Comparison of ENCODE assay signal across 28 cellular contexts in the genomic region with DNA sequence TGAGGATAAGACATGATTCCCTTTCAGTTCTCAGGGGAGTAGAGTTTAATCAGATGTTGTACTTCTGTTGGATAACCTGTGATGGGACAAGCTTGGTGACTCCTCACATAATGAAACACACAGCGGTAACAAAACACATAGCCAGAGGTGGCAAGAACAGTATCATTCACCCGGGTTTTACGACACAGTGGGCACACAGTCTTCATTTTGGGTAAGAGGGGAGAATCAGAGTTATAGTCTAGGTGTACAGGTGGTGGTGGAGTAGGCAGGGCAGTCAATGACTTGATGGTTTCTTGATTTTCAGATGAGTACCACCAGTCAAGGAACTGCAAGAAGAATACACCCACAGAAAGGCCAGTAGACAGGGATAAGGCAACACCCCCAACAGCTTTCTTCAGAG. TPM values are rescaled to one million over a fixed set of nuclear protein-coding genes. Genes with fewer than 3 reads are reported as not detected.
A peak's percentile ranks its signal among the peaks of the same experiment; 100 is the strongest.
DNase-seq lines count a peak whose midpoint lies in the region; ATAC-seq lines count a peak whose summit lies in the region.
"Had no signal": no experiment of that assay in that cellular context is flagged by ENCODE, and none has a peak within 500 bp of the region (broad histone marks: within the 10 kb centered on the region; RNA-seq: fewer than 3 reads in every experiment).

No MANE protein-coding gene starts in this region.

- peaks cover 15% of the 10 kb centered on the region for H3K4me1 ChIP-seq in CD8-positive, alpha-beta memory T cell (ENCODE audit: insufficient read depth, low read length)
- H3K4me1 ChIP-seq in naive thymus-derived CD4-positive, alpha-beta T cell (ENCODE audit: control insufficient read depth in 2 of 2, insufficient read depth in 2 of 2, low read length in 2 of 2) = peaks cover 5 to 12% of the 10 kb centered on the region in 2 donors

- no peak for DNase-seq in activated CD4-positive, alpha-beta T cell treated with anti-CD3 and anti-CD28 coated beads for 36 hours
- DNase-seq in activated CD4-positive, alpha-beta T cell treated with anti-CD3 and anti-CD28 coated beads for 48 hours = no peak
- no peak for DNase-seq in CD8-positive, alpha-beta memory T cell
- DNase-seq in activated naive CD8-positive, alpha-beta T cell treated with anti-CD3 and anti-CD28 coated beads for 36 hours = no peak
- no peak for DNase-seq in naive thymus-derived CD4-positive, alpha-beta T cell
- no peak for DNase-seq in T-helper 2 cell
- no peak for DNase-seq in DMS 273 (lab: John Stamatoyannopoulos, UW; ENCODE audit: unreplicated experiment)
- DNase-seq: activated CD8-positive, alpha-beta memory T cell treated with anti-CD3 and anti-CD28 coated beads, Interleukin-2, amount 10 ng/mL, durations not matched to agents 7 days and 5 days; DMS153; dorsolateral prefrontal cortex; midbrain; NCI-H1417 treated with DMSO at 0.1 percent for 48 hours; NCI-H2107; NCI-H748 treated with DMSO at 0.1 percent for 48 hours; pancreas; SK-N-SH; stimulated activated CD4-positive, alpha-beta T cell treated with anti-CD3 and anti-CD28 coated beads, Interleukin-2, amount 100 ng/mL, for 24 hours; T-helper 17 cell; upper lobe of left lung had no signal

- CTCF ChIA-PET in activated CD4-positive, alpha-beta T cell treated with anti-CD3 and anti-CD28 coated beads for 36 hours (lab: Charles Lee) = interaction anchor here (0.7 to 1.5 kb wide), 2 partner anchors 22 to 334 kb away, joined by 3 to 5 read pairs; no protein-coding TSS in a partner anchor
- CTCF ChIA-PET in CD8-positive, alpha-beta memory T cell (lab: Charles Lee) = interaction anchor here (0.9 kb wide), 1 partner anchor 21 kb away, joined by 3 read pairs; no protein-coding TSS in a partner anchor
- CTCF ChIA-PET in naive thymus-derived CD4-positive, alpha-beta T cell (lab: Charles Lee) = interaction anchor here (0.7 kb wide), 1 partner anchor 262 kb away, joined by 3 read pairs; no protein-coding TSS in a partner anchor

- intact Hi-C loops in activated CD4-positive, alpha-beta T cell treated with anti-CD3 and anti-CD28 coated beads for 36 hours (cut with DNase I, micrococcal nuclease) = loop anchor here (5.0 kb wide), 2 partner anchors 333 to 488 kb away; a partner anchor contains a TSS
- intact Hi-C loops in naive thymus-derived CD4-positive, alpha-beta T cell (cut with micrococcal nuclease) = loop anchor here (5.0 kb wide), 2 partner anchors 88 to 263 kb away; no protein-coding TSS in a partner anchor

- peaks cover 17% of the 10 kb centered on the region for H3K36me3 Mint-ChIP-seq in activated CD4-positive, alpha-beta T cell treated with anti-CD3 and anti-CD28 coated beads for 36 hours (ENCODE audit: low read depth)
- H3K36me3 Mint-ChIP-seq in CD8-positive, alpha-beta memory T cell = peaks cover 0 to 38% (median 5%) of the 10 kb centered on the region in 3 donors
- H3K36me3 Mint-ChIP-seq in activated naive CD8-positive, alpha-beta T cell treated with anti-CD3 and anti-CD28 coated beads for 36 hours = peaks cover 7% of the 10 kb centered on the region
- H3K36me3 Mint-ChIP-seq in naive thymus-derived CD4-positive, alpha-beta T cell = peaks cover 0 to 7% (median 0%) of the 10 kb centered on the region in 5 donors

- no peak overlapping the region for H3K4me3 ChIP-seq in CD8-positive, alpha-beta memory T cell (ENCODE audit: low read length)
- no peak overlapping the region for H3K4me3 ChIP-seq in naive thymus-derived CD4-positive, alpha-beta T cell (ENCODE audit: low read length)
- H3K4me3 ChIP-seq: pancreas, upper lobe of left lung had no signal

- no peak overlapping the region for H3K27ac ChIP-seq in CD8-positive, alpha-beta memory T cell (ENCODE audit: low read depth, low read length)
- H3K27ac ChIP-seq in naive thymus-derived CD4-positive, alpha-beta T cell (ENCODE audit: low read depth, low read length) = peak overlapping the region; percentile 51
- H3K27ac ChIP-seq: 22Rv1, dorsolateral prefrontal cortex, KMS-11, pancreas, RWPE1, upper lobe of left lung had no signal

- no peaks in the 10 kb centered on the region for H3K9me3 Mint-ChIP-seq in activated CD4-positive, alpha-beta T cell treated with anti-CD3 and anti-CD28 coated beads for 36 hours (ENCODE audit: low read depth)
- H3K9me3 Mint-ChIP-seq in CD8-positive, alpha-beta memory T cell = no peaks in the 10 kb centered on the region
- no peaks in the 10 kb centered on the region for H3K9me3 Mint-ChIP-seq in activated naive CD8-positive, alpha-beta T cell treated with anti-CD3 and anti-CD28 coated beads for 36 hours
- H3K9me3 Mint-ChIP-seq in naive thymus-derived CD4-positive, alpha-beta T cell = no peaks in the 10 kb centered on the region

- no peak overlapping the region for H3K4me3 Mint-ChIP-seq in activated CD4-positive, alpha-beta T cell treated with anti-CD3 and anti-CD28 coated beads for 36 hours
- H3K4me3 Mint-ChIP-seq in CD8-positive, alpha-beta memory T cell = peak overlapping the region in 3 of 7 donors; percentile 27 to 48 (median 46)
- no peak overlapping the region for H3K4me3 Mint-ChIP-seq in activated naive CD8-positive, alpha-beta T cell treated with anti-CD3 and anti-CD28 coated beads for 36 hours
- H3K4me3 Mint-ChIP-seq in naive thymus-derived CD4-positive, alpha-beta T cell = peak overlapping the region in 3 of 10 donors; percentile 43 to 94 (median 54)
- H3K4me3 Mint-ChIP-seq: activated CD8-positive, alpha-beta memory T cell treated with anti-CD3 and anti-CD28 coated beads, Interleukin-2, amount 10 ng/mL, durations not matched to agents 7 days and 5 days; CD14-positive monocyte; T-helper 17 cell had no signal

- H3K27me3 Mint-ChIP-seq in activated CD4-positive, alpha-beta T cell treated with anti-CD3 and anti-CD28 coated beads for 36 hours = no peaks in the 10 kb centered on the region
- no peaks in the 10 kb centered on the region for H3K27me3 Mint-ChIP-seq in CD8-positive, alpha-beta memory T cell
- no peaks in the 10 kb centered on the region for H3K27me3 Mint-ChIP-seq in activated naive CD8-positive, alpha-beta T cell treated with anti-CD3 and anti-CD28 coated beads for 36 hours
- no peaks in the 10 kb centered on the region for H3K27me3 Mint-ChIP-seq in naive thymus-derived CD4-positive, alpha-beta T cell
- H3K27me3 Mint-ChIP-seq: activated CD8-positive, alpha-beta memory T cell treated with anti-CD3 and anti-CD28 coated beads, Interleukin-2, amount 10 ng/mL, durations not matched to agents 7 days and 5 days; T-helper 17 cell had no signal

- no peaks in the 10 kb centered on the region for H3K9me3 ChIP-seq in CD8-positive, alpha-beta memory T cell (ENCODE audit: low read length)
- no peaks in the 10 kb centered on the region for H3K9me3 ChIP-seq in naive thymus-derived CD4-positive, alpha-beta T cell (ENCODE audit: control insufficient read depth in 2 of 3, low read length in 3 of 3)
- H3K9me3 ChIP-seq: pancreas, SK-N-SH, upper lobe of left lung had no signal

- H3K36me3 ChIP-seq in CD8-positive, alpha-beta memory T cell (ENCODE audit: insufficient read depth, low read length) = peaks cover 5% of the 10 kb centered on the region
- H3K36me3 ChIP-seq in naive thymus-derived CD4-positive, alpha-beta T cell (ENCODE audit: control insufficient read depth in 2 of 3, insufficient read depth in 3 of 3, low read length in 3 of 3) = peaks cover 0 to 5% (median 0%) of the 10 kb centered on the region in 3 experiments

- peak overlapping the region; percentile 29 for H3K27ac Mint-ChIP-seq in activated CD4-positive, alpha-beta T cell treated with anti-CD3 and anti-CD28 coated beads for 36 hours
- H3K27ac Mint-ChIP-seq in CD8-positive, alpha-beta memory T cell = peak overlapping the region; percentile 12 to 99 (median 68)
- H3K27ac Mint-ChIP-seq in activated naive CD8-positive, alpha-beta T cell treated with anti-CD3 and anti-CD28 coated beads for 36 hours = peak overlapping the region; percentile 21
- H3K27ac Mint-ChIP-seq in naive thymus-derived CD4-positive, alpha-beta T cell = peak overlapping the region in 8 of 9 donors; percentile 11 to 100 (median 76)
- H3K27ac Mint-ChIP-seq: activated CD8-positive, alpha-beta memory T cell treated with anti-CD3 and anti-CD28 coated beads, Interleukin-2, amount 10 ng/mL, durations not matched to agents 7 days and 5 days had no signal

- POLR2A ChIA-PET in activated CD4-positive, alpha-beta T cell treated with anti-CD3 and anti-CD28 coated beads for 36 hours (lab: Charles Lee) = interaction anchor here (0.7 kb wide), 1 partner anchor 913 kb away, joined by 6 read pairs; no protein-coding TSS in a partner anchor
- POLR2A ChIA-PET in CD8-positive, alpha-beta memory T cell (lab: Charles Lee) = no interaction called here
- POLR2A ChIA-PET in naive thymus-derived CD4-positive, alpha-beta T cell (lab: Charles Lee) = interaction anchor here (0.6 to 6.7 kb wide), 7 partner anchors 8 to 523 kb away, joined by 3 to 153 read pairs (median 4); a partner anchor contains a TSS

- ATAC-seq in activated CD4-positive, alpha-beta T cell treated with anti-CD3 and anti-CD28 coated beads for 36 hours = no peak
- no peak for ATAC-seq in naive thymus-derived CD4-positive, alpha-beta T cell
- ATAC-seq in HG02588 (IDR thresholded peaks at IDR 0.05; ENCODE audit: unreplicated experiment) = no peak
- ATAC-seq: activated CD8-positive, alpha-beta memory T cell treated with anti-CD3 and anti-CD28 coated beads, Interleukin-2, amount 10 ng/mL, durations not matched to agents 7 days and 5 days; pancreas; T-helper 17 cell had no signal

- no peaks in the 10 kb centered on the region for H3K27me3 ChIP-seq in CD8-positive, alpha-beta memory T cell (ENCODE audit: insufficient read depth, low read length, poor library complexity, severe bottlenecking)
- H3K27me3 ChIP-seq in naive thymus-derived CD4-positive, alpha-beta T cell (ENCODE audit: control insufficient read depth in 2 of 2, insufficient read depth in 2 of 2, low read length in 2 of 2) = no peaks in the 10 kb centered on the region
- H3K27me3 ChIP-seq: dorsolateral prefrontal cortex, pancreas, upper lobe of left lung had no signal

- H3K4me1 Mint-ChIP-seq in activated CD4-positive, alpha-beta T cell treated with anti-CD3 and anti-CD28 coated beads for 36 hours = peaks cover 27% of the 10 kb centered on the region
- peaks cover 25 to 38% (median 26%) of the 10 kb centered on the region in 3 donors for H3K4me1 Mint-ChIP-seq in CD8-positive, alpha-beta memory T cell
- H3K4me1 Mint-ChIP-seq in activated naive CD8-positive, alpha-beta T cell treated with anti-CD3 and anti-CD28 coated beads for 36 hours = peaks cover 28% of the 10 kb centered on the region
- H3K4me1 Mint-ChIP-seq in naive thymus-derived CD4-positive, alpha-beta T cell = peaks cover 8 to 42% (median 34%) of the 10 kb centered on the region in 7 donors

RNA-seq across cellular contexts. Expression of a gene that starts 2.6 kb away (rescaled TPM):
- 1 to 10 TPM; 5.7 to 6.1 TPM for total RNA-seq in activated CD4-positive, alpha-beta T cell treated with anti-CD3 and anti-CD28 coated beads for 36 hours
- 1 to 10 TPM; 8.3 to 8.5 TPM for total RNA-seq in CD8-positive, alpha-beta memory T cell
- polyA plus RNA-seq in CD8-positive, alpha-beta memory T cell = 2.0 TPM
- total RNA-seq in activated naive CD8-positive, alpha-beta T cell treated with anti-CD3 and anti-CD28 coated beads for 36 hours = 1 to 10 TPM; 6.6 to 6.9 TPM
- total RNA-seq in naive thymus-derived CD4-positive, alpha-beta T cell = 1 to 10 TPM; 2.9 to 8.0 (median 5.3) TPM
- 1 to 10 TPM; 2.2 to 5.0 TPM for polyA plus RNA-seq in naive thymus-derived CD4-positive, alpha-beta T cell

RNA-seq across cellular contexts. Expression of a gene that starts 11.4 kb away (rescaled TPM):
- total RNA-seq in activated CD4-positive, alpha-beta T cell treated with anti-CD3 and anti-CD28 coated beads for 36 hours = 100 to 1,000 TPM; 166 to 184 TPM
- 100 to 1,000 TPM; 163 to 178 TPM for total RNA-seq in CD8-positive, alpha-beta memory T cell
- 67.9 TPM for polyA plus RNA-seq in CD8-positive, alpha-beta memory T cell
- total RNA-seq in activated naive CD8-positive, alpha-beta T cell treated with anti-CD3 and anti-CD28 coated beads for 36 hours = 100 to 1,000 TPM; 147 to 150 TPM
- 100 to 1,000 TPM in 4 of 5 experiments, 10 to 100 TPM in 1; 84.7 to 197 (median 136) TPM for total RNA-seq in naive thymus-derived CD4-positive, alpha-beta T cell
- polyA plus RNA-seq in naive thymus-derived CD4-positive, alpha-beta T cell = 10 to 100 TPM; 49.0 to 66.0 TPM

RNA-seq across cellular contexts. Expression of a gene that starts 15.1 kb away (rescaled TPM):
- not detected for total RNA-seq in activated CD4-positive, alpha-beta T cell treated with anti-CD3 and anti-CD28 coated beads for 36 hours
- under 1 TPM; 0.15 to 0.16 TPM for total RNA-seq in CD8-positive, alpha-beta memory T cell
- polyA plus RNA-seq in CD8-positive, alpha-beta memory T cell = 0.13 TPM
- total RNA-seq in activated naive CD8-positive, alpha-beta T cell treated with anti-CD3 and anti-CD28 coated beads for 36 hours = under 1 TPM; 0.10 to 0.14 TPM
- total RNA-seq in naive thymus-derived CD4-positive, alpha-beta T cell = not detected
- polyA plus RNA-seq in naive thymus-derived CD4-positive, alpha-beta T cell = under 1 TPM in 1 of 2 donors, not detected in 1; 0.06 TPM
- total RNA-seq: fibroblast of lung, pancreas had no signal
- polyA plus RNA-seq: fibroblast of lung, keratinocyte, liver, neural cell, pancreas, SK-N-SH had no signal

RNA-seq across cellular contexts. Expression of a gene that starts 38.3 kb away (rescaled TPM):
- total RNA-seq in activated CD4-positive, alpha-beta T cell treated with anti-CD3 and anti-CD28 coated beads for 36 hours = 10 to 100 TPM; 23.3 to 23.7 TPM
- 10 to 100 TPM; 48.8 to 50.8 TPM for total RNA-seq in CD8-positive, alpha-beta memory T cell
- 27.5 TPM for polyA plus RNA-seq in CD8-positive, alpha-beta memory T cell
- 10 to 100 TPM; 32.6 to 35.9 TPM for total RNA-seq in activated naive CD8-positive, alpha-beta T cell treated with anti-CD3 and anti-CD28 coated beads for 36 hours
- 100 to 1,000 TPM in 1 of 5 experiments, 10 to 100 TPM in 4; 41.7 to 111 (median 52.9) TPM for total RNA-seq in naive thymus-derived CD4-positive, alpha-beta T cell
- polyA plus RNA-seq in naive thymus-derived CD4-positive, alpha-beta T cell = 10 to 100 TPM; 12.0 to 13.6 TPM
- polyA plus RNA-seq: neural cell, SK-N-SH had no signal

Comparison
In these comparisons a context has a peak if more than half of its experiments do, and no peak if none do; other contexts are left out.
1. H3K27ac Mint-ChIP-seq: peak in every context shown above with its lines; median percentile 76 in naive thymus-derived CD4-positive, alpha-beta T cell; 68 in CD8-positive, alpha-beta memory T cell; 29 in activated CD4-positive, alpha-beta T cell treated with anti-CD3 and anti-CD28 coated beads for 36 hours; 21 in activated naive CD8-positive, alpha-beta T cell treated with anti-CD3 and anti-CD28 coated beads for 36 hours.